ENCODE assay signal across 18 cellular contexts in genomic region chr6:144202879-144203468, GRCh38. TPM values are rescaled to one million over a fixed set of nuclear protein-coding genes. Genes with fewer than 3 reads are reported as not detected.
DNase-seq lines count a peak whose midpoint lies in the region; ATAC-seq and TF ChIP-seq lines count a peak whose summit lies in the region.
"Had no signal": no experiment of that assay in that cellular context is flagged by ENCODE, and none has a peak within 500 bp of the region (broad histone marks: within the 10 kb centered on the region; RNA-seq: fewer than 3 reads in every experiment).

No MANE protein-coding gene starts in this region.

- H2AFZ ChIP-seq in neural progenitor cell (replicated peaks): peak overlapping the region; percentile 77

- H3K4me3 ChIP-seq in HEK293 (ENCODE audit: low read depth, low read length) (no peak overlapping the region), adipocyte (ENCODE audit: low read length) (peak overlapping the region; percentile 49), endodermal cell (ENCODE audit: low read length) (peak overlapping the region; percentile 6), neural progenitor cell (no peak overlapping the region), WERI-Rb-1 (ENCODE audit: low read depth, low read length) (no peak overlapping the region)
- H3K4me3 ChIP-seq: BLaER1 treated with 17β-estradiol and CSF1 and Interleukin-3, amounts not matched to agents 10 nM and 100 nM had no signal

- H3K4me1 Mint-ChIP-seq in endodermal cell (no peaks in the 10 kb centered on the region), neural progenitor cell (no peaks in the 10 kb centered on the region)
- peaks cover 9 to 15% of the 10 kb centered on the region in 2 donors for H3K4me1 Mint-ChIP-seq in natural killer cell treated with Interleukin-12 subunit alpha and Interleukin-12 subunit beta and Interleukin-15 and Interleukin-18, amount 100 ng/mL, for 72 hours (ENCODE audit: low read depth in 2 of 2)
- H3K4me1 Mint-ChIP-seq: H9 had no signal

- H3K27ac ChIP-seq in HEK293 (ENCODE audit: extremely low read depth, low read depth, low read length) (no peak overlapping the region), endodermal cell (ENCODE audit: low read depth, low read length) (no peak overlapping the region), neural progenitor cell (no peak overlapping the region), WERI-Rb-1 (no peak overlapping the region)
- H3K27ac ChIP-seq: BLaER1 treated with 17β-estradiol and CSF1 and Interleukin-3, amounts not matched to agents 10 nM and 100 nM; HL-60 had no signal

- DNase-seq in adipocyte (ENCODE audit: low read depth): no peak
- DNase-seq in endodermal cell: no peak
- DNase-seq in neural progenitor cell (ENCODE audit: low spot score): no peak
- no peak for DNase-seq in WERI-Rb-1
- no peak for DNase-seq in natural killer cell treated with Interleukin-12 subunit alpha and Interleukin-12 subunit beta and Interleukin-15 and Interleukin-18, amount 100 ng/mL, for 72 hours (ENCODE audit: low spot score)
- DNase-seq: Calu3; CD8-positive, alpha-beta T cell; DMS79 treated with DMSO at 0.1 percent for 48 hours; GF-D8; GOT3; H9; KG1 had no signal

- CTCF ChIA-PET in HEK293 (lab: Yijun Ruan, JAX): interaction anchor here (0.6 kb wide), 2 partner anchors 79 to 424 kb away, joined by 3 read pairs; no protein-coding TSS in a partner anchor

- H3K27me3 Mint-ChIP-seq in endodermal cell (ENCODE audit: insufficient read depth) (peaks cover 14% of the 10 kb centered on the region), neural progenitor cell (ENCODE audit: insufficient read depth, low read depth) (peaks cover 2% of the 10 kb centered on the region)
- H3K27me3 Mint-ChIP-seq in natural killer cell treated with Interleukin-12 subunit alpha and Interleukin-12 subunit beta and Interleukin-15 and Interleukin-18, amount 100 ng/mL, for 72 hours: peaks cover 16 to 19% of the 10 kb centered on the region in 2 donors

- WGBS in endodermal cell (ENCODE audit: insufficient coverage in 1 of 2, insufficient read length in 1 of 2), 2 experiments: 90 to 94% methylated on average over 3 of the region's 3 CpGs

- H3K36me3 Mint-ChIP-seq in endodermal cell (ENCODE audit: low read depth) (no peaks in the 10 kb centered on the region), neural progenitor cell (no peaks in the 10 kb centered on the region)
- H3K36me3 Mint-ChIP-seq in natural killer cell treated with Interleukin-12 subunit alpha and Interleukin-12 subunit beta and Interleukin-15 and Interleukin-18, amount 100 ng/mL, for 72 hours: peaks cover 65% of the 10 kb centered on the region

- H4K20me1 ChIP-seq in neural progenitor cell (ENCODE audit: low read depth): no peaks in the 10 kb centered on the region
- H4K20me1 ChIP-seq: BLaER1 treated with 17β-estradiol and CSF1 and Interleukin-3, amounts not matched to agents 10 nM and 100 nM had no signal

- no peak for ATAC-seq in HG03457 (IDR thresholded peaks at IDR 0.05; ENCODE audit: unreplicated experiment)
- no peak for ATAC-seq in natural killer cell treated with Interleukin-12 subunit alpha and Interleukin-12 subunit beta and Interleukin-15 and Interleukin-18, amount 100 ng/mL, for 72 hours
- ATAC-seq: CD8-positive, alpha-beta T cell had no signal

- H3K4me2 ChIP-seq in neural progenitor cell: no peak overlapping the region
- H3K4me2 ChIP-seq: BLaER1 treated with 17β-estradiol and CSF1 and Interleukin-3, amounts not matched to agents 10 nM and 100 nM had no signal

- H3K27ac Mint-ChIP-seq in endodermal cell (no peak overlapping the region), neural progenitor cell (no peak overlapping the region)
- no peak overlapping the region for H3K27ac Mint-ChIP-seq in natural killer cell treated with Interleukin-12 subunit alpha and Interleukin-12 subunit beta and Interleukin-15 and Interleukin-18, amount 100 ng/mL, for 72 hours
- H3K27ac Mint-ChIP-seq: B cell; CD8-positive, alpha-beta T cell; H9; IgD-negative memory B cell had no signal

- TF ChIP-seq CTCF in HEK293 (tag by site-specific recombination; IDR thresholded peaks at IDR 0.05) (no peak), endodermal cell (conservative IDR thresholded peaks at IDR 0.05) (no peak), neural progenitor cell (IDR thresholded peaks at IDR 0.05) (no peak), WERI-Rb-1 (IDR thresholded peaks at IDR 0.05; ENCODE audit: low read depth, low read length) (no peak)

- no peak overlapping the region for H3K4me3 Mint-ChIP-seq in endodermal cell
- H3K4me3 Mint-ChIP-seq in neural progenitor cell: no peak overlapping the region
- H3K4me3 Mint-ChIP-seq in natural killer cell treated with Interleukin-12 subunit alpha and Interleukin-12 subunit beta and Interleukin-15 and Interleukin-18, amount 100 ng/mL, for 72 hours: no peak overlapping the region
- H3K4me3 Mint-ChIP-seq: B cell; CD8-positive, alpha-beta T cell; H9 had no signal

- H3K9me3 ChIP-seq in HEK293 (ENCODE audit: control insufficient read depth, insufficient read depth, low read depth, low read length): no peaks in the 10 kb centered on the region
- H3K9me3 ChIP-seq in adipocyte (ENCODE audit: control insufficient read depth, low read length): peaks cover 66% of the 10 kb centered on the region
- H3K9me3 ChIP-seq in endodermal cell (ENCODE audit: control insufficient read depth, low read length): peaks cover 43% of the 10 kb centered on the region
- no peaks in the 10 kb centered on the region for H3K9me3 ChIP-seq in neural progenitor cell (ENCODE audit: low read depth)
- peaks cover 11% of the 10 kb centered on the region for H3K9me3 ChIP-seq in WERI-Rb-1 (ENCODE audit: severe bottlenecking)

- peaks cover 42% of the 10 kb centered on the region for H3K9me3 Mint-ChIP-seq in endodermal cell
- peaks cover 19% of the 10 kb centered on the region for H3K9me3 Mint-ChIP-seq in neural progenitor cell
- H3K9me3 Mint-ChIP-seq in natural killer cell treated with Interleukin-12 subunit alpha and Interleukin-12 subunit beta and Interleukin-15 and Interleukin-18, amount 100 ng/mL, for 72 hours: peaks cover 36% of the 10 kb centered on the region

- no peaks in the 10 kb centered on the region for H3K27me3 ChIP-seq in adipocyte (replicated peaks; ENCODE audit: control insufficient read depth, insufficient read depth, low read length)
- peaks cover 5% of the 10 kb centered on the region for H3K27me3 ChIP-seq in endodermal cell (ENCODE audit: control insufficient read depth, insufficient read depth, low read length, poor library complexity, severe bottlenecking)
- H3K27me3 ChIP-seq in neural progenitor cell: no peaks in the 10 kb centered on the region
- H3K27me3 ChIP-seq in WERI-Rb-1 (ENCODE audit: insufficient read depth, low read depth, severe bottlenecking): no peaks in the 10 kb centered on the region
- H3K27me3 ChIP-seq: BLaER1 treated with 17β-estradiol and CSF1 and Interleukin-3, amounts not matched to agents 10 nM and 100 nM had no signal

- H3K4me1 ChIP-seq in HEK293 (ENCODE audit: control insufficient read depth, insufficient read depth, low read length) (no peaks in the 10 kb centered on the region), adipocyte (ENCODE audit: control insufficient read depth, insufficient read depth, low read length) (no peaks in the 10 kb centered on the region), endodermal cell (ENCODE audit: control insufficient read depth, insufficient read depth, low read length) (no peaks in the 10 kb centered on the region), neural progenitor cell (no peaks in the 10 kb centered on the region)
- H3K4me1 ChIP-seq: BLaER1 treated with 17β-estradiol and CSF1 and Interleukin-3, amounts not matched to agents 10 nM and 100 nM had no signal

- no peaks in the 10 kb centered on the region for H3K79me2 ChIP-seq in neural progenitor cell (ENCODE audit: low read depth)

- H3F3A ChIP-seq in neural progenitor cell (ENCODE audit: low read depth): no peaks in the 10 kb centered on the region

- POLR2A ChIA-PET in HEK293 (lab: Yijun Ruan, JAX): no interaction called here

- no peak overlapping the region for H3K9ac ChIP-seq in adipocyte (ENCODE audit: low read length)
- H3K9ac ChIP-seq in endodermal cell (ENCODE audit: extremely low read depth, low read length, poor library complexity, severe bottlenecking): no peak overlapping the region
- no peak overlapping the region for H3K9ac ChIP-seq in neural progenitor cell
- H3K9ac ChIP-seq: BLaER1 treated with 17β-estradiol and CSF1 and Interleukin-3, amounts not matched to agents 10 nM and 100 nM had no signal

- H3K36me3 ChIP-seq in HEK293 (ENCODE audit: control insufficient read depth in 2 of 2, insufficient read depth in 1 of 2, low read length in 2 of 2) (no peaks in the 10 kb centered on the region), adipocyte (ENCODE audit: control insufficient read depth, insufficient read depth, low read length, severe bottlenecking) (no peaks in the 10 kb centered on the region), endodermal cell (ENCODE audit: control insufficient read depth, insufficient read depth, low read length) (no peaks in the 10 kb centered on the region), neural progenitor cell (no peaks in the 10 kb centered on the region), WERI-Rb-1 (no peaks in the 10 kb centered on the region)

TF ChIP-seq in HEK293, 187 proteins besides CTCF, POLR2A, EP300 and RAD21:
- TF ChIP-seq TRIM28 (IDR thresholded peaks at IDR 0.05; ENCODE audit: borderline replicate concordance, low read length) (peak; percentile 88; the same call in 1 of the 2 replicates), SETDB1 (IDR thresholded peaks at IDR 0.05; ENCODE audit: insufficient read length, low read length) (peak; percentile 99), ZXDB (tag by site-specific recombination; IDR thresholded peaks at IDR 0.05) (no peak), ZNF473 (tag by site-specific recombination; IDR thresholded peaks at IDR 0.05) (no peak), ZFP37 (tag by site-specific recombination; IDR thresholded peaks at IDR 0.05) (no peak), ZNF548 (tag by site-specific recombination; IDR thresholded peaks at IDR 0.05) (no peak)

RNA-seq across cellular contexts. Expression of gene STX11, which starts 52.7 kb away (rescaled TPM):
- total RNA-seq in endodermal cell (under 1 TPM in 1 of 2 donors, not detected in 1; 0.29 TPM), neural progenitor cell (ENCODE audit: low replicate concordance) (0.06 TPM in 1 of 2 replicates, not detected in the other)
- polyA plus RNA-seq in endodermal cell (2013, experiment 1 of 2): not detected
- 0.33 TPM for polyA plus RNA-seq in endodermal cell (2013, experiment 2 of 2)
- 10 to 100 TPM; 52.7 to 98.0 TPM for total RNA-seq in natural killer cell treated with Interleukin-12 subunit alpha and Interleukin-12 subunit beta and Interleukin-15 and Interleukin-18, amount 100 ng/mL, for 72 hours

Comparison
In these comparisons a context has a peak if more than half of its experiments do, and no peak if none do; other contexts are left out.
1. H3K4me3 ChIP-seq: peak in adipocyte (single experiment) and endodermal cell (single experiment); none in HEK293 (single experiment), neural progenitor cell (single experiment) and WERI-Rb-1 (single experiment).
2. RNA of gene STX11, which starts 52.7 kb away (total RNA-seq): 52.7 to 98.0 TPM in natural killer cell treated with Interleukin-12 subunit alpha and Interleukin-12 subunit beta and Interleukin-15 and Interleukin-18, amount 100 ng/mL, for 72 hours; 0.29 TPM in endodermal cell and 0.06 TPM in neural progenitor cell; every median in the first group is over 10 times any median in the second.